14 cellular contexts compared by ENCODE assay signal in genomic region chr15:44087578-44088190, GRCh38.
DNase-seq lines count a peak whose midpoint lies in the region; ATAC-seq and TF ChIP-seq lines count a peak whose summit lies in the region.
"Had no signal": no experiment of that assay in that cellular context is flagged by ENCODE, and none has a peak within 500 bp of the region (broad histone marks: within the 10 kb centered on the region; RNA-seq: fewer than 3 reads in every experiment).

No MANE protein-coding gene starts in this region.

- ATAC-seq in thoracic aorta (ENCODE audit: insufficient number of reproducible peaks, low FRiP score, low read depth) (peak; percentile 34), aorta (ENCODE audit: low FRiP score) (no peak)
- ATAC-seq: GM23338 had no signal

- no peak for TF ChIP-seq RAD21 in SK-N-SH (IDR thresholded peaks at IDR 0.05; ENCODE audit: low read length)

- no peaks in the 10 kb centered on the region for H4K20me1 ChIP-seq in SK-N-SH (ENCODE audit: insufficient read depth)

- peaks cover 46% of the 10 kb centered on the region for H3F3A ChIP-seq in SK-N-SH (replicated peaks; ENCODE audit: insufficient read depth)

- H3K36me3 ChIP-seq in SK-N-SH (replicated peaks in 1 of 2; ENCODE audit: control insufficient read depth in 1 of 2, insufficient read depth in 2 of 2, low read length in 1 of 2): no peaks in the 10 kb centered on the region
- no peaks in the 10 kb centered on the region for H3K36me3 ChIP-seq in thoracic aorta
- H3K36me3 ChIP-seq in aorta (ENCODE audit: control insufficient read depth in 1 of 2, insufficient read depth in 2 of 2, low read length in 1 of 2): no peaks in the 10 kb centered on the region
- H3K36me3 ChIP-seq: spleen had no signal

- H3K4me1 ChIP-seq in SK-N-SH (ENCODE audit: control insufficient read depth in 1 of 2, insufficient read depth in 2 of 2, low read depth in 1 of 2, low read length in 1 of 2) (peaks cover 3 to 37% of the 10 kb centered on the region in 2 experiments; a peak in 3 of 4 replicates), thoracic aorta (ENCODE audit: control insufficient read depth in 1 of 2, low read depth in 2 of 2) (peaks cover 0 to 12% of the 10 kb centered on the region in 2 donors), aorta (ENCODE audit: control insufficient read depth in 1 of 2, insufficient read depth in 2 of 2, low read length in 2 of 2) (no peaks in the 10 kb centered on the region)

- H3K4me2 ChIP-seq in SK-N-SH: peak overlapping the region; percentile 12; the same call in 1 of the 2 replicates
- H3K4me2 ChIP-seq: GM23338, KMS-11 had no signal

- H3K9ac ChIP-seq in SK-N-SH: peak overlapping the region; percentile 20; the same call in 1 of the 2 replicates
- H3K9ac ChIP-seq: KMS-11 had no signal

- intact Hi-C loops in aorta (cut with DNase I): no loop called here
- intact Hi-C loops in posterior vena cava (cut with DNase I): no loop called here

- WGBS in SK-N-SH (ENCODE audit: low lambda C conversion rate): 9% methylated on average over 1 of the region's 1 CpG
- 8 to 9% methylated on average over 1 of the region's 1 CpG for WGBS in aorta, 2 donors

- POLR2A ChIA-PET in SK-N-SH (lab: Yijun Ruan, JAX): no interaction called here

- peak; percentile 1 for DNase-seq in DMS53 (lab: John Stamatoyannopoulos, UW)
- no peak for DNase-seq in DMS53 treated with DMSO at 0.1 percent for 48 hours (lab: John Stamatoyannopoulos, UW; ENCODE audit: unreplicated experiment)
- no peak for DNase-seq in SK-N-SH
- peak; percentile 69 for DNase-seq in fibroblast of the conjunctiva (ENCODE audit: low read depth)
- no peak for DNase-seq in thoracic aorta (ENCODE audit: low spot score)
- DNase-seq in DMS114 treated with DMSO at 0.1 percent for 48 hours (lab: John Stamatoyannopoulos, UW; ENCODE audit: unreplicated experiment): no peak
- DNase-seq in aorta: no peak
- DNase-seq in posterior vena cava (ENCODE audit: low spot score): no peak
- DNase-seq: spleen; stimulated activated CD8-positive, alpha-beta memory T cell treated with anti-CD3 and anti-CD28 coated beads, Interleukin-4, amount 100 ng/mL, for 48 hours had no signal

- H3K79me2 ChIP-seq in SK-N-SH (ENCODE audit: insufficient read depth): peaks cover 66% of the 10 kb centered on the region

- H3K4me3 ChIP-seq in SK-N-SH (ENCODE audit: low read depth in 2 of 2, low read length in 1 of 2) (no peak overlapping the region), thoracic aorta (no peak overlapping the region), aorta (ENCODE audit: low read length in 2 of 2) (no peak overlapping the region)
- H3K4me3 ChIP-seq: GM23338, SK-N-MC, spleen had no signal

- H3K9me3 ChIP-seq in SK-N-SH: no peaks in the 10 kb centered on the region
- H3K9me3 ChIP-seq in thoracic aorta: no peaks in the 10 kb centered on the region
- H3K9me3 ChIP-seq in aorta (ENCODE audit: control insufficient read depth, low read length): no peaks in the 10 kb centered on the region
- H3K9me3 ChIP-seq: spleen had no signal

- H3K9me2 ChIP-seq in SK-N-SH: no peaks in the 10 kb centered on the region

- H3K27ac ChIP-seq in SK-N-SH (ENCODE audit: low read depth in 2 of 2, low read length in 1 of 2) (peak overlapping the region; percentile 67 to 86; a peak in 3 of 4 replicates), thoracic aorta (no peak overlapping the region), aorta (ENCODE audit: low read depth in 1 of 2, low read length in 2 of 2) (no peak overlapping the region)
- H3K27ac ChIP-seq: 22Rv1, KMS-11, SK-N-MC, spleen had no signal

- H3K27me3 ChIP-seq in SK-N-SH (ENCODE audit: insufficient read depth) (no peaks in the 10 kb centered on the region), thoracic aorta (replicated peaks; ENCODE audit: insufficient read depth) (no peaks in the 10 kb centered on the region), aorta (ENCODE audit: control insufficient read depth in 1 of 2, insufficient read depth in 2 of 2, low read length in 1 of 2) (no peaks in the 10 kb centered on the region)
- H3K27me3 ChIP-seq: spleen had no signal

- peak in 1 of 2 experiments; percentile 70; a peak in 1 of 4 replicates for TF ChIP-seq EP300 in SK-N-SH (IDR thresholded peaks at IDR 0.05; ENCODE audit: borderline replicate concordance in 1 of 2, low read depth in 1 of 2, low read length in 1 of 2)

- CTCF ChIA-PET in SK-N-SH (lab: Yijun Ruan, JAX): no interaction called here

- no peak overlapping the region for H2AFZ ChIP-seq in SK-N-SH (ENCODE audit: low read depth)
- H2AFZ ChIP-seq: GM23338 had no signal

- TF ChIP-seq CTCF in SK-N-SH (IDR thresholded peaks at IDR 0.05) (no peak), thoracic aorta (IDR thresholded peaks at IDR 0.05) (no peak)

TF ChIP-seq in SK-N-SH, 30 proteins besides CTCF, POLR2A, EP300 and RAD21:
- TF ChIP-seq MAX (IDR thresholded peaks at IDR 0.05; ENCODE audit: low read depth) (peak; percentile 89), TEAD4 (IDR thresholded peaks at IDR 0.05; ENCODE audit: borderline replicate concordance, insufficient read depth) (peak; percentile 63; the same call in 1 of the 2 replicates), FOXJ3 (CRISPR knock-in tag; IDR thresholded peaks at IDR 0.05) (no peak), SIN3A (IDR thresholded peaks at IDR 0.05; ENCODE audit: borderline replicate concordance, low read depth, low read length) (0 out of 2 replicates have a peak, but pooled peaks have one; percentile 39), POLR2AphosphoS5 (IDR thresholded peaks at IDR 0.05; ENCODE audit: low read depth, low read length) (peak; percentile 75; the same call in 1 of the 2 replicates), TCF12 (IDR thresholded peaks at IDR 0.05) (peak; percentile 94), CHD2 (IDR thresholded peaks at IDR 0.05; ENCODE audit: low read length, partially characterized antibody) (no peak), FOSL2 (IDR thresholded peaks at IDR 0.05; ENCODE audit: borderline replicate concordance, low read depth) (peak; percentile 91), PBX3 (IDR thresholded peaks at IDR 0.05) (peak; percentile 88), REST (IDR thresholded peaks at IDR 0.05; ENCODE audit: low read depth, low read length) (no peak), JUND (IDR thresholded peaks at IDR 0.05) (peak; percentile 89), GATA2 (CRISPR knock-in tag; IDR thresholded peaks at IDR 0.05) (no peak), NRF1 (IDR thresholded peaks at IDR 0.05; ENCODE audit: low read depth, low read length) (no peak), MEF2A (IDR thresholded peaks at IDR 0.05; ENCODE audit: borderline replicate concordance, low read depth) (no peak), FOXM1 (IDR thresholded peaks at IDR 0.05; ENCODE audit: low read depth) (no peak), NFIC (IDR thresholded peaks at IDR 0.05; ENCODE audit: borderline replicate concordance) (peak; percentile 59; the same call in 1 of the 2 replicates), RFX5 (IDR thresholded peaks at IDR 0.05; ENCODE audit: low read length) (no peak), RXRA (IDR thresholded peaks at IDR 0.05; ENCODE audit: borderline replicate concordance, low read depth) (peak; percentile 20; the same call in 1 of the 2 replicates), YY1 (IDR thresholded peaks at IDR 0.05; ENCODE audit: low read depth) (no peak)

Comparison
In these comparisons a context has a peak if more than half of its experiments do, and no peak if none do; other contexts are left out.
1. DNase-seq: peak in DMS53 (single experiment) and fibroblast of the conjunctiva (single experiment); none in DMS53 treated with DMSO at 0.1 percent for 48 hours (single experiment), SK-N-SH (single experiment), thoracic aorta (single experiment), DMS114 treated with DMSO at 0.1 percent for 48 hours (single experiment), aorta (0 of 2) and posterior vena cava (single experiment).
2. H3K27ac ChIP-seq: peak in SK-N-SH (2 of 2); none in thoracic aorta (0 of 2) and aorta (0 of 2).